Comparison of ENCODE assay signal across 11 cellular contexts in genomic region chr6:30787954-30788353, GRCh38. TPM values are rescaled to one million over a fixed set of nuclear protein-coding genes. Genes with fewer than 3 reads are reported as not detected.
A peak's percentile ranks its signal among the peaks of the same experiment; 100 is the strongest.
DNase-seq lines count a peak whose midpoint lies in the region; ATAC-seq, FAIRE-seq and TF ChIP-seq lines count a peak whose summit lies in the region.
"Had no signal": no experiment of that assay in that cellular context is flagged by ENCODE, and none has a peak within 500 bp of the region (broad histone marks: within the 10 kb centered on the region; RNA-seq: fewer than 3 reads in every experiment).

No MANE protein-coding gene starts in this region.

- H3K27ac ChIP-seq in DND-41 (ENCODE audit: low read length), result no peak overlapping the region
- no peak overlapping the region for H3K27ac ChIP-seq in astrocyte (ENCODE audit: low read depth, low read length)
- H3K27ac ChIP-seq in neutrophil, result peak overlapping the region; percentile 86

- no peaks in the 10 kb centered on the region for H3K36me3 Mint-ChIP-seq in astrocyte (ENCODE audit: low read depth, unreplicated experiment)
- H3K36me3 Mint-ChIP-seq in Caco-2 (ENCODE audit: insufficient read depth, unreplicated experiment), result no peaks in the 10 kb centered on the region
- H3K36me3 Mint-ChIP-seq: activated naive CD4-positive, alpha-beta T cell treated with anti-CD3 and anti-CD28 coated beads, Interleukin-2, amount 50 U/mL, for 24 hours had no signal

- no peaks in the 10 kb centered on the region for H3K9me3 Mint-ChIP-seq in astrocyte (ENCODE audit: unreplicated experiment)
- no peaks in the 10 kb centered on the region for H3K9me3 Mint-ChIP-seq in Caco-2 (ENCODE audit: unreplicated experiment)
- H3K9me3 Mint-ChIP-seq: activated naive CD4-positive, alpha-beta T cell treated with anti-CD3 and anti-CD28 coated beads, Interleukin-2, amount 50 U/mL, for 24 hours had no signal

- no peak overlapping the region for H3K4me3 Mint-ChIP-seq in astrocyte (ENCODE audit: unreplicated experiment)
- H3K4me3 Mint-ChIP-seq in Caco-2 (ENCODE audit: unreplicated experiment), result no peak overlapping the region
- H3K4me3 Mint-ChIP-seq: activated naive CD4-positive, alpha-beta T cell treated with anti-CD3 and anti-CD28 coated beads, Interleukin-2, amount 50 U/mL, for 24 hours had no signal

- H3K36me3 ChIP-seq in DND-41 (ENCODE audit: insufficient read depth, low read length) (no peaks in the 10 kb centered on the region), Loucy (ENCODE audit: insufficient read depth, low read length) (no peaks in the 10 kb centered on the region), astrocyte (ENCODE audit: insufficient read depth, low read length) (no peaks in the 10 kb centered on the region), neutrophil (no peaks in the 10 kb centered on the region), Caco-2 (ENCODE audit: control insufficient read depth, insufficient read depth, low read length) (no peaks in the 10 kb centered on the region)

- POLR2A ChIA-PET in Caco-2 (lab: Charles Lee), result no interaction called here

- H3K4me1 Mint-ChIP-seq in astrocyte (ENCODE audit: low read depth, unreplicated experiment), result peaks cover 14% of the 10 kb centered on the region
- no peaks in the 10 kb centered on the region for H3K4me1 Mint-ChIP-seq in Caco-2 (ENCODE audit: low read depth, unreplicated experiment)

- ATAC-seq in DND-41 (ENCODE audit: insufficient read depth, low read depth), result peak; percentile 62

- intact Hi-C loops in Caco-2 (cut with micrococcal nuclease; ENCODE audit: unreplicated experiment), result no loop called here

- no peaks in the 10 kb centered on the region for H3K9me2 ChIP-seq in Loucy (replicated peaks; ENCODE audit: low read depth, low read length)
- H3K9me2 ChIP-seq: SK-N-SH had no signal

- no peak for FAIRE-seq in astrocyte (lab: Jason Lieb, UNC)

- H3K4me1 ChIP-seq in DND-41 (ENCODE audit: insufficient read depth, low read length), result peaks cover 39% of the 10 kb centered on the region
- H3K4me1 ChIP-seq in Loucy (ENCODE audit: insufficient read depth, low read length, poor library complexity, severe bottlenecking), result peaks cover 13% of the 10 kb centered on the region
- H3K4me1 ChIP-seq in astrocyte (ENCODE audit: insufficient read depth, low read length), result peaks cover 18% of the 10 kb centered on the region
- H3K4me1 ChIP-seq in neutrophil (ENCODE audit: control insufficient read depth in 1 of 2, insufficient read depth in 1 of 2, low read depth in 1 of 2, low read length in 1 of 2), result peaks cover 95% of the 10 kb centered on the region in 2 experiments
- H3K4me1 ChIP-seq in Caco-2, result peaks cover 3% of the 10 kb centered on the region

- H4K20me1 ChIP-seq in DND-41 (ENCODE audit: insufficient read depth, low read length) (no peaks in the 10 kb centered on the region), Loucy (ENCODE audit: insufficient read depth, low read length, poor library complexity, severe bottlenecking) (no peaks in the 10 kb centered on the region), astrocyte (ENCODE audit: insufficient read depth, low read length) (no peaks in the 10 kb centered on the region)

- H3K9me3 ChIP-seq in DND-41 (ENCODE audit: insufficient read depth, low read length, severe bottlenecking) (no peaks in the 10 kb centered on the region), Loucy (ENCODE audit: insufficient read depth, low read depth, low read length) (no peaks in the 10 kb centered on the region), astrocyte (ENCODE audit: insufficient read depth, low read depth, low read length) (no peaks in the 10 kb centered on the region), neutrophil (no peaks in the 10 kb centered on the region), Caco-2 (no peaks in the 10 kb centered on the region)
- H3K9me3 ChIP-seq: SK-N-SH had no signal

- no peak for TF ChIP-seq CTCF in DND-41 (IDR thresholded peaks at IDR 0.05; ENCODE audit: borderline replicate concordance, extremely low read depth, low read length, poor library complexity, severe bottlenecking)
- no peak for TF ChIP-seq CTCF in Loucy (conservative IDR thresholded peaks at IDR 0.05; ENCODE audit: low read length)
- no peak for TF ChIP-seq CTCF in astrocyte (IDR thresholded peaks at IDR 0.05; ENCODE audit: insufficient read depth, low read depth, low read length)
- no peak for TF ChIP-seq CTCF in neutrophil (IDR thresholded peaks at IDR 0.05)
- no peak for TF ChIP-seq CTCF in Caco-2 (IDR thresholded peaks at IDR 0.05; ENCODE audit: insufficient read depth in 1 of 2, low read depth in 1 of 2, low read length in 1 of 2, severe bottlenecking in 1 of 2, unreplicated experiment in 1 of 2)

- H3F3A ChIP-seq in Loucy (ENCODE audit: low read depth), result no peaks in the 10 kb centered on the region

- H2AFZ ChIP-seq in DND-41 (ENCODE audit: low read depth, low read length) (no peak overlapping the region), Loucy (ENCODE audit: low read length) (no peak overlapping the region), astrocyte (ENCODE audit: low read depth, low read length) (no peak overlapping the region)

- H3K9ac ChIP-seq in DND-41 (ENCODE audit: low read depth, low read length) (no peak overlapping the region), Loucy (ENCODE audit: low read depth, low read length, poor library complexity, severe bottlenecking) (no peak overlapping the region), astrocyte (ENCODE audit: low read length) (no peak overlapping the region)
- H3K9ac ChIP-seq: SK-N-SH had no signal

- H3K79me2 ChIP-seq in DND-41 (ENCODE audit: insufficient read depth, low read length), result no peaks in the 10 kb centered on the region
- no peaks in the 10 kb centered on the region for H3K79me2 ChIP-seq in Loucy (ENCODE audit: insufficient read depth, low read length)
- no peaks in the 10 kb centered on the region for H3K79me2 ChIP-seq in astrocyte (ENCODE audit: insufficient read depth, low read length)

- H3K27me3 Mint-ChIP-seq in astrocyte (ENCODE audit: low read depth, unreplicated experiment) (peaks cover 12% of the 10 kb centered on the region), Caco-2 (ENCODE audit: insufficient read depth, unreplicated experiment) (no peaks in the 10 kb centered on the region)
- H3K27me3 Mint-ChIP-seq: activated naive CD4-positive, alpha-beta T cell treated with anti-CD3 and anti-CD28 coated beads, Interleukin-2, amount 50 U/mL, for 24 hours had no signal

- H3K4me2 ChIP-seq in DND-41 (ENCODE audit: insufficient read depth, low read length) (no peak overlapping the region), Loucy (ENCODE audit: low read depth, low read length, poor library complexity, severe bottlenecking) (peak overlapping the region; percentile 54), astrocyte (ENCODE audit: low read length) (peak overlapping the region; percentile 31)
- H3K4me2 ChIP-seq: SK-N-SH had no signal

- no peak overlapping the region for H3K27ac Mint-ChIP-seq in astrocyte (ENCODE audit: unreplicated experiment)
- no peak overlapping the region for H3K27ac Mint-ChIP-seq in Caco-2 (ENCODE audit: unreplicated experiment)
- H3K27ac Mint-ChIP-seq: activated naive CD4-positive, alpha-beta T cell treated with anti-CD3 and anti-CD28 coated beads, Interleukin-2, amount 50 U/mL, for 24 hours had no signal

- no TSS peak for BruUV-seq in Caco-2 (replicated peaks; lab: Mats Ljungman, UMichigan)

- peak; percentile 18 for DNase-seq in DND-41
- DNase-seq in astrocyte (ENCODE audit: low read depth), result no peak
- DNase-seq in middle frontal gyrus (ENCODE audit: extremely low spot score, low spot score), result no peak
- no peak for DNase-seq in Caco-2
- DNase-seq in AG08396 (ENCODE audit: low spot score), result no peak
- DNase-seq in activated CD4-positive, alpha-beta T cell treated with anti-CD3 and anti-CD28 coated beads for 48 hours, result no peak
- DNase-seq: NCI-H146, SK-N-SH had no signal

- CTCF ChIA-PET in Caco-2 (lab: Charles Lee), result no interaction called here

- no peak overlapping the region for H3K4me3 ChIP-seq in DND-41 (ENCODE audit: low read depth in 1 of 2, low read length in 2 of 2)
- H3K4me3 ChIP-seq in Loucy (ENCODE audit: low read length, poor library complexity, severe bottlenecking), result no peak overlapping the region
- H3K4me3 ChIP-seq in astrocyte (ENCODE audit: insufficient read depth, low read depth, low read length), result no peak overlapping the region
- peak overlapping the region in 1 of 2 experiments; percentile 47 for H3K4me3 ChIP-seq in neutrophil (ENCODE audit: low read depth in 1 of 2, low read length in 1 of 2)
- no peak overlapping the region for H3K4me3 ChIP-seq in Caco-2 (ENCODE audit: low read depth, low read length)

- H3K27me3 ChIP-seq in DND-41 (ENCODE audit: insufficient read depth, low read length, poor library complexity) (no peaks in the 10 kb centered on the region), Loucy (ENCODE audit: insufficient read depth, low read length, poor library complexity, severe bottlenecking) (peaks cover 28% of the 10 kb centered on the region), astrocyte (ENCODE audit: insufficient read depth, low read length) (no peaks in the 10 kb centered on the region), neutrophil (no peaks in the 10 kb centered on the region), Caco-2 (replicated peaks; ENCODE audit: control insufficient read depth, insufficient read depth, low read length) (no peaks in the 10 kb centered on the region)

RNA-seq across cellular contexts. Expression of gene IER3, which starts 43.6 kb away (rescaled TPM):
- total RNA-seq in astrocyte (216 and 221 TPM in 2 replicates), Caco-2 (2022) (13.0 and 17.4 TPM in 2 replicates)

RNA-seq across cellular contexts. Expression of gene FLOT1, which starts 45.5 kb away (rescaled TPM):
- total RNA-seq in astrocyte, result 77.6 and 85.2 TPM in 2 replicates
- total RNA-seq in Caco-2 (2022), result 101 and 113 TPM in 2 replicates

Comparison
In these comparisons a context has a peak if more than half of its experiments do, and no peak if none do; other contexts are left out.
1. RNA of gene IER3, which starts 43.6 kb away (total RNA-seq): 216 to 221 TPM in astrocyte; 13.0 to 17.4 TPM in Caco-2; every median in the first group is over 10 times any median in the second.